Comparison of ENCODE assay signal across 12 cellular contexts in genomic region chr6:15962449-15962764, GRCh38.
DNase-seq lines count a peak whose midpoint lies in the region; ATAC-seq and TF ChIP-seq lines count a peak whose summit lies in the region.
"Had no signal": no experiment of that assay in that cellular context is flagged by ENCODE, and none has a peak within 500 bp of the region (broad histone marks: within the 10 kb centered on the region; RNA-seq: fewer than 3 reads in every experiment).

No MANE protein-coding gene starts in this region.

- peak overlapping the region; percentile 48; the same call in 1 of the 2 replicates for H3K27ac ChIP-seq in SK-N-MC
- H3K27ac ChIP-seq: suprapubic skin had no signal

- ATAC-seq in stimulated activated naive B cell treated with anti-CD40 and anti-IgM and Interleukin-4, amounts not matched to agents 10 μg/mL and 1 μg/mL and 100 μg/mL, for 72 hours (replicated peaks) = peak; percentile 25 to 39
- ATAC-seq in GM21515 (IDR thresholded peaks at IDR 0.05; ENCODE audit: unreplicated experiment) = no peak

- H3K4me3 Mint-ChIP-seq in activated naive CD4-positive, alpha-beta T cell treated with anti-CD3 and anti-CD28 coated beads, Interleukin-2, amount 50 U/mL, for 24 hours = no peak overlapping the region
- H3K4me3 Mint-ChIP-seq in stimulated activated naive B cell treated with anti-CD40 and anti-IgM and Interleukin-4, amounts not matched to agents 10 μg/mL and 1 μg/mL and 100 μg/mL, for 72 hours = no peak overlapping the region
- H3K4me3 Mint-ChIP-seq: CD4-positive, alpha-beta T cell had no signal

- H3K36me3 Mint-ChIP-seq in activated naive CD4-positive, alpha-beta T cell treated with anti-CD3 and anti-CD28 coated beads, Interleukin-2, amount 50 U/mL, for 24 hours = no peaks in the 10 kb centered on the region
- H3K36me3 Mint-ChIP-seq in stimulated activated naive B cell treated with anti-CD40 and anti-IgM and Interleukin-4, amounts not matched to agents 10 μg/mL and 1 μg/mL and 100 μg/mL, for 72 hours = peaks cover 0 to 5% of the 10 kb centered on the region in 2 donors

- TF ChIP-seq CTCF in fibroblast of pulmonary artery (IDR thresholded peaks at IDR 0.05; ENCODE audit: low read length, missing control alignments) = no peak

- H3K36me3 ChIP-seq in SK-N-MC (ENCODE audit: insufficient read depth, low read length) = no peaks in the 10 kb centered on the region
- H3K36me3 ChIP-seq: suprapubic skin had no signal

- H3K9me3 Mint-ChIP-seq in activated naive CD4-positive, alpha-beta T cell treated with anti-CD3 and anti-CD28 coated beads, Interleukin-2, amount 50 U/mL, for 24 hours = no peaks in the 10 kb centered on the region
- peaks cover 0 to 4% of the 10 kb centered on the region in 2 donors for H3K9me3 Mint-ChIP-seq in stimulated activated naive B cell treated with anti-CD40 and anti-IgM and Interleukin-4, amounts not matched to agents 10 μg/mL and 1 μg/mL and 100 μg/mL, for 72 hours
- H3K9me3 Mint-ChIP-seq: CD4-positive, alpha-beta T cell had no signal

- DNase-seq in activated naive CD4-positive, alpha-beta T cell treated with anti-CD3 and anti-CD28 coated beads, Interleukin-2, amount 50 U/mL, for 16 hours = no peak
- DNase-seq in SK-N-MC (ENCODE audit: low read depth, low spot score) = no peak
- DNase-seq in fibroblast of pulmonary artery (ENCODE audit: low read depth) = peak; percentile 93
- no peak for DNase-seq in stimulated activated naive B cell treated with anti-CD40 and anti-IgM and Interleukin-4, amounts not matched to agents 10 μg/mL and 1 μg/mL and 100 μg/mL, for 72 hours
- no peak for DNase-seq in GOT3 (lab: John Stamatoyannopoulos, UW)
- no peak for DNase-seq in germinal center (ENCODE audit: low spot score)
- DNase-seq: CD4-positive, alpha-beta T cell; central memory CD4-positive, alpha-beta T cell; KG1 had no signal

- H3K27ac Mint-ChIP-seq in activated naive CD4-positive, alpha-beta T cell treated with anti-CD3 and anti-CD28 coated beads, Interleukin-2, amount 50 U/mL, for 24 hours = peak overlapping the region; percentile 3
- no peak overlapping the region for H3K27ac Mint-ChIP-seq in stimulated activated naive B cell treated with anti-CD40 and anti-IgM and Interleukin-4, amounts not matched to agents 10 μg/mL and 1 μg/mL and 100 μg/mL, for 72 hours
- H3K27ac Mint-ChIP-seq: CD4-positive, alpha-beta T cell had no signal

- H3K27me3 Mint-ChIP-seq in activated naive CD4-positive, alpha-beta T cell treated with anti-CD3 and anti-CD28 coated beads, Interleukin-2, amount 50 U/mL, for 24 hours = no peaks in the 10 kb centered on the region
- H3K27me3 Mint-ChIP-seq in stimulated activated naive B cell treated with anti-CD40 and anti-IgM and Interleukin-4, amounts not matched to agents 10 μg/mL and 1 μg/mL and 100 μg/mL, for 72 hours = peaks cover 0 to 2% of the 10 kb centered on the region in 2 donors
- H3K27me3 Mint-ChIP-seq: CD4-positive, alpha-beta T cell had no signal

- H3K4me3 ChIP-seq in SK-N-MC (no peak overlapping the region), fibroblast of pulmonary artery (replicated peaks; ENCODE audit: low read depth, low read length) (no peak overlapping the region)
- H3K4me3 ChIP-seq: suprapubic skin had no signal

- H3K9ac ChIP-seq in SK-N-MC (ENCODE audit: insufficient read length) = no peak overlapping the region

- peaks cover 15% of the 10 kb centered on the region for H3K4me1 Mint-ChIP-seq in activated naive CD4-positive, alpha-beta T cell treated with anti-CD3 and anti-CD28 coated beads, Interleukin-2, amount 50 U/mL, for 24 hours
- peaks cover 13 to 23% of the 10 kb centered on the region in 2 donors for H3K4me1 Mint-ChIP-seq in stimulated activated naive B cell treated with anti-CD40 and anti-IgM and Interleukin-4, amounts not matched to agents 10 μg/mL and 1 μg/mL and 100 μg/mL, for 72 hours

- H3K9me3 ChIP-seq in SK-N-MC (ENCODE audit: low read depth, low read length) = peaks cover 8% of the 10 kb centered on the region; the same call in 1 of the 2 replicates
- H3K9me3 ChIP-seq: suprapubic skin had no signal
